In genomic region chr1:37354876-37355275, GRCh38 we compare ENCODE assay signal across 23 cellular contexts.
"Had no signal": no experiment of that assay in that cellular context is flagged by ENCODE, and none has a peak within 500 bp of the region (broad histone marks: within the 10 kb centered on the region; RNA-seq: fewer than 3 reads in every experiment).

No MANE protein-coding gene starts in this region.

- H3K4me3 Mint-ChIP-seq: dendritic cell treated with granulocyte-macrophage colony-stimulating factor and Interleukin-4, amounts not matched to agents 40 ng/mL and 50 ng/mL, for 4 days; endodermal cell had no signal

- H3K4me1 ChIP-seq: colonic mucosa, esophagus muscularis mucosa, esophagus squamous epithelium, foreskin keratinocyte, gastrocnemius medialis, gastroesophageal sphincter, heart left ventricle, heart right ventricle had no signal

- ATAC-seq: esophagus mucosa, foreskin keratinocyte, gastrocnemius medialis, gastroesophageal sphincter, heart left ventricle, heart right ventricle had no signal

- H3K4me1 Mint-ChIP-seq: endodermal cell had no signal

- H3K9me3 ChIP-seq: colonic mucosa, esophagus muscularis mucosa, esophagus squamous epithelium, gastrocnemius medialis, gastroesophageal sphincter, heart left ventricle, heart right ventricle had no signal

- H3K27ac Mint-ChIP-seq: dendritic cell treated with granulocyte-macrophage colony-stimulating factor and Interleukin-4, amounts not matched to agents 40 ng/mL and 50 ng/mL, for 4 days; endodermal cell had no signal

- H3K27ac ChIP-seq: colonic mucosa, coronary artery, dorsolateral prefrontal cortex, epithelial cell of prostate, esophagus muscularis mucosa, esophagus squamous epithelium, foreskin keratinocyte, gastrocnemius medialis, gastroesophageal sphincter, heart left ventricle, heart right ventricle had no signal

- H3K4me3 ChIP-seq: colonic mucosa, coronary artery, dorsolateral prefrontal cortex, esophagus muscularis mucosa, esophagus squamous epithelium, gastrocnemius medialis, gastroesophageal sphincter, heart left ventricle, heart right ventricle had no signal

- H3K9me3 Mint-ChIP-seq: dendritic cell treated with granulocyte-macrophage colony-stimulating factor and Interleukin-4, amounts not matched to agents 40 ng/mL and 50 ng/mL, for 4 days; endodermal cell had no signal

- H3K36me3 ChIP-seq: colonic mucosa, esophagus muscularis mucosa, esophagus squamous epithelium, gastrocnemius medialis, gastroesophageal sphincter, heart left ventricle, heart right ventricle had no signal

- DNase-seq: colonic mucosa; cortex of kidney; dermis blood vessel endothelial cell; dorsolateral prefrontal cortex; effector CD4-positive, alpha-beta T cell; effector CD8-positive, alpha-beta T cell; effector memory CD4-positive, alpha-beta T cell; endodermal cell; erythroblast; esophagus squamous epithelium; foreskin fibroblast; foreskin keratinocyte; foreskin melanocyte; gastrocnemius medialis; glutamatergic neuron; heart left ventricle; heart right ventricle had no signal
